Comparison of ENCODE assay signal across 1 cellular context in the genomic region with DNA sequence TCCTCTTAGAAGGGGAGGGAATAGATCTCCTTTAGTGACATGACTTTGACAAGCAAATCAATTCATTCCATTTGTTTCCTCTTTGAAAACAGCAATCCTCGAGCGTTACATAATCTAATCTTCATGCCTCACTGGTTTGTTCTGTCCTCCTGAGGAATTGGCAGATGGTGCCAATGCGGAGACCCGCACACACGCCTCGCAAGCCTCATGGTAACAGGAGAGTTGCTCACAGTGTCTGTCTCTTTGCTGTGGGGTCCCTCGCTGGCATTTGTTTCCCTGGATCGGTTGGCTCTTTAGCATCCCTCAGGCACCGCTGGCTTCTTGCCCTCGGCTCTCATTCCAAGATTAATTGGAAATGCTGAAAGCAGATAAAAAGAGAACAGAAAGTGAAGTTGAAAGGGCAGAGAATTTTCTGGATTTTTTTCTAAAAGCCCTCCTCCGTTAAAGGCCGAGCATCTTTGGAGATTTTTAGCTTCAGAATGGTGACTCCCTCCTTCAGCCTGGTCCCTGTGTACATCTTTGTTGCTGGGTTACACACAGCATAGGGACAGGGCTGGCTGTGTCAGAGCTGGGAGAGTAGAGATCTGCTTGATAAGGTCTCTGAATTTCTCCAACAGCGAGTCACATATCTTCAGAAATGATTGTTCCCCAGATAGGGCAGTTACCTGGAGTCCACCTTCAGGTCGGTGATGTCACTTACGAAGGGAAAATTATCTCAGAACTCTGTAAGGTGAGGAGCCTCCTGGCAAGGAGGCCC.
A peak's percentile ranks its signal among the peaks of the same experiment; 100 is the strongest.
TF ChIP-seq lines count a peak whose summit lies in the region.

No MANE protein-coding gene starts in this region.

TF ChIP-seq in SK-N-SH, 30 proteins besides CTCF, POLR2A, EP300 and RAD21:
- TF ChIP-seq GATA2 (CRISPR knock-in tag; IDR thresholded peaks at IDR 0.05) (peak; percentile 70), SIN3A (IDR thresholded peaks at IDR 0.05; ENCODE audit: borderline replicate concordance, low read depth, low read length) (no peak)
